20 cellular contexts compared by ENCODE assay signal in genomic region chr3:152373379-152373778, GRCh38.
DNase-seq lines count a peak whose midpoint lies in the region; ATAC-seq and TF ChIP-seq lines count a peak whose summit lies in the region.
"Had no signal": no experiment of that assay in that cellular context is flagged by ENCODE, and none has a peak within 500 bp of the region (broad histone marks: within the 10 kb centered on the region; RNA-seq: fewer than 3 reads in every experiment).

No MANE protein-coding gene starts in this region.

- H3K27me3 ChIP-seq in esophagus muscularis mucosa (no peaks in the 10 kb centered on the region), sigmoid colon (no peaks in the 10 kb centered on the region)
- H3K27me3 ChIP-seq: brain microvascular endothelial cell, esophagus squamous epithelium, stomach, uterus had no signal

- TF ChIP-seq CTCF in HEK293 (tag by site-specific recombination; IDR thresholded peaks at IDR 0.05) = no peak
- TF ChIP-seq CTCF in esophagus muscularis mucosa (IDR thresholded peaks at IDR 0.05) = no peak
- no peak for TF ChIP-seq CTCF in sigmoid colon (IDR thresholded peaks at IDR 0.05)

- H3K4me3 ChIP-seq in HEK293 (ENCODE audit: low read depth, low read length) (no peak overlapping the region), esophagus muscularis mucosa (no peak overlapping the region), sigmoid colon (no peak overlapping the region)
- H3K4me3 ChIP-seq: esophagus squamous epithelium, stomach, uterus had no signal

- POLR2A ChIA-PET in HEK293 (lab: Yijun Ruan, JAX) = no interaction called here

- H3K27ac Mint-ChIP-seq in activated CD8-positive, alpha-beta memory T cell treated with anti-CD3 and anti-CD28 coated beads, Interleukin-2, amount 10 ng/mL, durations not matched to agents 7 days and 5 days = peak overlapping the region; percentile 39
- H3K27ac Mint-ChIP-seq: nephron had no signal

- H3K9me3 ChIP-seq in HEK293 (ENCODE audit: control insufficient read depth, insufficient read depth, low read depth, low read length) (no peaks in the 10 kb centered on the region), esophagus muscularis mucosa (no peaks in the 10 kb centered on the region), sigmoid colon (no peaks in the 10 kb centered on the region)
- H3K9me3 ChIP-seq: esophagus squamous epithelium, stomach, uterus had no signal

- H3K9me3 Mint-ChIP-seq in activated CD8-positive, alpha-beta memory T cell treated with anti-CD3 and anti-CD28 coated beads, Interleukin-2, amount 10 ng/mL, durations not matched to agents 7 days and 5 days (ENCODE audit: low read depth) = no peaks in the 10 kb centered on the region

- intact Hi-C loops in esophagus muscularis mucosa (cut with DNase I) (no loop called here), sigmoid colon (cut with DNase I) (no loop called here)

- no peaks in the 10 kb centered on the region for H3K27me3 Mint-ChIP-seq in activated CD8-positive, alpha-beta memory T cell treated with anti-CD3 and anti-CD28 coated beads, Interleukin-2, amount 10 ng/mL, durations not matched to agents 7 days and 5 days

- H3K4me1 ChIP-seq in HEK293 (ENCODE audit: control insufficient read depth, insufficient read depth, low read length) (no peaks in the 10 kb centered on the region), esophagus muscularis mucosa (peaks cover 23 to 94% (median 84%) of the 10 kb centered on the region in 4 donors), sigmoid colon (peaks cover 0 to 87% (median 61%) of the 10 kb centered on the region in 4 donors)

- no peak overlapping the region for H3K4me3 Mint-ChIP-seq in activated CD8-positive, alpha-beta memory T cell treated with anti-CD3 and anti-CD28 coated beads, Interleukin-2, amount 10 ng/mL, durations not matched to agents 7 days and 5 days
- H3K4me3 Mint-ChIP-seq: nephron had no signal

- peaks cover 70% of the 10 kb centered on the region for H3K4me1 Mint-ChIP-seq in activated CD8-positive, alpha-beta memory T cell treated with anti-CD3 and anti-CD28 coated beads, Interleukin-2, amount 10 ng/mL, durations not matched to agents 7 days and 5 days

- TF ChIP-seq EP300 in esophagus muscularis mucosa (IDR thresholded peaks at IDR 0.05) (no peak), sigmoid colon (IDR thresholded peaks at IDR 0.05) (no peak)

- H3K27ac ChIP-seq in HEK293 (ENCODE audit: extremely low read depth, low read depth, low read length) (no peak overlapping the region), esophagus muscularis mucosa (replicated peaks in 1 of 4) (peak overlapping the region; percentile 34 to 73 (median 42)), sigmoid colon (peak overlapping the region; percentile 17 to 79 (median 56))
- H3K27ac ChIP-seq: brain microvascular endothelial cell, VCaP had no signal

- WGBS in esophagus muscularis mucosa = 90% methylated on average over 4 of the region's 4 CpGs
- WGBS in sigmoid colon, 2 donors = 80 to 92% methylated on average over 4 of the region's 4 CpGs

- TF ChIP-seq POLR2A in esophagus muscularis mucosa (IDR thresholded peaks at IDR 0.05; ENCODE audit: low read depth) (no peak), sigmoid colon (IDR thresholded peaks at IDR 0.05) (no peak)

- no peaks in the 10 kb centered on the region for H3K36me3 ChIP-seq in HEK293 (ENCODE audit: control insufficient read depth in 2 of 2, insufficient read depth in 1 of 2, low read length in 2 of 2)
- H3K36me3 ChIP-seq in esophagus muscularis mucosa = no peaks in the 10 kb centered on the region
- H3K36me3 ChIP-seq in sigmoid colon = peaks cover 0 to 5% (median 0%) of the 10 kb centered on the region in 4 donors
- H3K36me3 ChIP-seq: brain microvascular endothelial cell, uterus had no signal

- peaks cover 68% of the 10 kb centered on the region for H3K36me3 Mint-ChIP-seq in activated CD8-positive, alpha-beta memory T cell treated with anti-CD3 and anti-CD28 coated beads, Interleukin-2, amount 10 ng/mL, durations not matched to agents 7 days and 5 days

- CTCF ChIA-PET in activated CD8-positive, alpha-beta memory T cell treated with anti-CD3 and anti-CD28 coated beads, Interleukin-2, amount 10 ng/mL, durations not matched to agents 7 days and 5 days (lab: Charles Lee) = interaction anchor here (1.2 kb wide), 1 partner anchor 9 kb away, joined by 3 read pairs; no protein-coding TSS in a partner anchor
- CTCF ChIA-PET in HEK293 (lab: Yijun Ruan, JAX) = no interaction called here

- ATAC-seq in activated CD8-positive, alpha-beta memory T cell treated with anti-CD3 and anti-CD28 coated beads, Interleukin-2, amount 10 ng/mL, durations not matched to agents 7 days and 5 days = no peak
- ATAC-seq in HG03469 (IDR thresholded peaks at IDR 0.05; ENCODE audit: unreplicated experiment) = no peak

- no peak for DNase-seq in activated CD8-positive, alpha-beta memory T cell treated with anti-CD3 and anti-CD28 coated beads, Interleukin-2, amount 10 ng/mL, durations not matched to agents 7 days and 5 days
- DNase-seq in activated CD8-positive, alpha-beta memory T cell treated with anti-CD3 and anti-CD28 coated beads for 24 hours = no peak
- no peak for DNase-seq in esophagus muscularis mucosa (ENCODE audit: extremely low spot score)
- DNase-seq in sigmoid colon = no peak
- no peak for DNase-seq in NCI-H345 (lab: John Stamatoyannopoulos, UW)
- DNase-seq in cerebellar nuclear complex (lab: John Stamatoyannopoulos, UW) = no peak
- DNase-seq: activated gamma-delta T cell treated with Interleukin-2 at 50 U/mL for 16 hours, brain microvascular endothelial cell, esophagus squamous epithelium, glutamatergic neuron, HCEC 1CT, mammary epithelial cell, NCI-H1436 treated with DMSO at 0.1 percent for 48 hours, stomach, SW 1271, uterus had no signal

TF ChIP-seq in HEK293, 187 proteins besides CTCF, POLR2A, EP300 and RAD21:
- TF ChIP-seq PRDM10 (tag by site-specific recombination; IDR thresholded peaks at IDR 0.05) (peak; percentile 34; the same call in 1 of the 2 replicates), ZNF37A (tag by site-specific recombination; IDR thresholded peaks at IDR 0.05) (no peak)
TF ChIP-seq in HEK293: peak in this region for 1.
